Comparison of ENCODE assay signal across 24 cellular contexts in the genomic region with DNA sequence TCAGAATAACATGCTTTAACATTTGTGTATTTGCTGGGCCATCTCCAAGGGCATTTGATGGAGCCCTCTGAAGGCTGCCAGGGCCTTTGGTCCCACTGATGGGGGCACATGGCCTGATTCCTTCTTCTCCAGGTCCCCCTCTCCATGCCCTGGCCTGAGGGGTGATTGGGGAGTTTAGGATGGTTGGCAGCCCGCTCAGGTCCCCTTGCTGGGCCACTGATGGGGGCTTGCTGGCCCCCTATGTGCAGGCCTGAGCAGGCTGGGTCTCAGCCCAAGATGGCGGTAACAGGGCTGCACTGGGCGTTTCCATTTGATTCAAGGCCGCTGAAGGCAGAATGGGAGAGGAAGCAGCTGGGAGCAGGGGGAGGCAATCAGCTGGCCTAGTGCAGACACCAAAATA.
"Had no signal": no experiment of that assay in that cellular context is flagged by ENCODE, and none has a peak within 500 bp of the region (broad histone marks: within the 10 kb centered on the region; RNA-seq: fewer than 3 reads in every experiment).

No MANE protein-coding gene starts in this region.

- H3K36me3 ChIP-seq: colonic mucosa, esophagus muscularis mucosa, esophagus squamous epithelium, gastrocnemius medialis, gastroesophageal sphincter, heart left ventricle, heart right ventricle had no signal

- H3K4me3 ChIP-seq: colonic mucosa, coronary artery, dorsolateral prefrontal cortex, esophagus muscularis mucosa, esophagus squamous epithelium, gastrocnemius medialis, gastroesophageal sphincter, heart left ventricle, heart right ventricle had no signal

- H3K4me1 ChIP-seq: colonic mucosa, esophagus muscularis mucosa, foreskin keratinocyte, gastrocnemius medialis, gastroesophageal sphincter had no signal

- H3K27me3 ChIP-seq: colonic mucosa, dorsolateral prefrontal cortex had no signal

- H3K27ac Mint-ChIP-seq: dendritic cell treated with granulocyte-macrophage colony-stimulating factor and Interleukin-4, amounts not matched to agents 40 ng/mL and 50 ng/mL, for 4 days; effector memory CD8-positive, alpha-beta T cell had no signal

- ATAC-seq: effector memory CD8-positive, alpha-beta T cell; esophagus mucosa; foreskin keratinocyte; gastrocnemius medialis; gastroesophageal sphincter; heart left ventricle; heart right ventricle had no signal

- H3K4me3 Mint-ChIP-seq: dendritic cell treated with granulocyte-macrophage colony-stimulating factor and Interleukin-4, amounts not matched to agents 40 ng/mL and 50 ng/mL, for 4 days; effector memory CD8-positive, alpha-beta T cell had no signal

- H3K9me3 ChIP-seq: colonic mucosa had no signal

- H3K27ac ChIP-seq: colonic mucosa, coronary artery, dorsolateral prefrontal cortex, epithelial cell of prostate, esophagus muscularis mucosa, esophagus squamous epithelium, foreskin keratinocyte, gastrocnemius medialis, gastroesophageal sphincter, heart left ventricle, heart right ventricle had no signal

- H3K9me3 Mint-ChIP-seq: dendritic cell treated with granulocyte-macrophage colony-stimulating factor and Interleukin-4, amounts not matched to agents 40 ng/mL and 50 ng/mL, for 4 days; effector memory CD8-positive, alpha-beta T cell had no signal

- DNase-seq: colonic mucosa; cortex of kidney; dermis blood vessel endothelial cell; dorsolateral prefrontal cortex; effector CD4-positive, alpha-beta T cell; effector CD8-positive, alpha-beta T cell; effector memory CD4-positive, alpha-beta T cell; effector memory CD8-positive, alpha-beta T cell; erythroblast; esophagus squamous epithelium; foreskin fibroblast; foreskin keratinocyte; foreskin melanocyte; gastrocnemius medialis; glutamatergic neuron; head of caudate nucleus; heart left ventricle; heart right ventricle had no signal
